ENCODE assay signal across 12 cellular contexts in genomic region chr11:32852142-32852541, GRCh38. TPM values are rescaled to one million over a fixed set of nuclear protein-coding genes. Genes with fewer than 3 reads are reported as not detected.
DNase-seq lines count a peak whose midpoint lies in the region; ATAC-seq and TF ChIP-seq lines count a peak whose summit lies in the region.
"Had no signal": no experiment of that assay in that cellular context is flagged by ENCODE, and none has a peak within 500 bp of the region (broad histone marks: within the 10 kb centered on the region; RNA-seq: fewer than 3 reads in every experiment).

No MANE protein-coding gene starts in this region.

- H3K27ac Mint-ChIP-seq in type B pancreatic cell, result peak overlapping the region; percentile 54
- H3K27ac Mint-ChIP-seq in activated CD4-positive, alpha-beta T cell treated with anti-CD3 and anti-CD28 coated beads, Interleukin-2, amount 10 ng/mL, durations not matched to agents 24 days and 14 days, result no peak overlapping the region
- H3K27ac Mint-ChIP-seq: progenitor cell of endocrine pancreas, T-cell had no signal

- peak; percentile 10 for DNase-seq in HS-5 (ENCODE audit: low read depth)
- peak; percentile 61 for DNase-seq in SIG-M5 treated with dmso at 0.1 percent for 504 hours (lab: John Stamatoyannopoulos, UW; ENCODE audit: unreplicated experiment)
- DNase-seq in fibroblast of villous mesenchyme (ENCODE audit: low read depth), result peak; percentile 36
- DNase-seq in type B pancreatic cell (ENCODE audit: extremely low spot score, unreplicated experiment), result no peak
- no peak for DNase-seq in activated CD4-positive, alpha-beta T cell treated with anti-CD3 and anti-CD28 coated beads, Interleukin-2, amount 10 ng/mL, durations not matched to agents 24 days and 14 days
- DNase-seq in Right ventricle myocardium inferior (ENCODE audit: missing footprints), result no peak
- no peak for DNase-seq in heart right ventricle
- DNase-seq in tibial artery, result no peak
- DNase-seq: NCI-H524 treated with DMSO at 0.1 percent for 48 hours, substantia nigra, T-cell had no signal

- H3K4me3 Mint-ChIP-seq in type B pancreatic cell, result no peak overlapping the region
- H3K4me3 Mint-ChIP-seq in activated CD4-positive, alpha-beta T cell treated with anti-CD3 and anti-CD28 coated beads, Interleukin-2, amount 10 ng/mL, durations not matched to agents 24 days and 14 days, result no peak overlapping the region
- H3K4me3 Mint-ChIP-seq: T-cell had no signal

- intact Hi-C loops in activated CD4-positive, alpha-beta T cell treated with anti-CD3 and anti-CD28 coated beads, Interleukin-2, amount 10 ng/mL, durations not matched to agents 24 days and 14 days (cut with micrococcal nuclease), result no loop called here
- intact Hi-C loops in Right ventricle myocardium inferior (cut with DNase I), result no loop called here
- intact Hi-C loops in heart right ventricle (cut with DNase I), result no loop called here
- intact Hi-C loops in tibial artery (cut with DNase I; ENCODE audit: low total_unique reads), result no loop called here

- H3K4me3 ChIP-seq in fibroblast of villous mesenchyme (ENCODE audit: low read depth, low read length) (no peak overlapping the region), heart right ventricle (no peak overlapping the region), tibial artery (no peak overlapping the region)

- no peaks in the 10 kb centered on the region for H3K27me3 Mint-ChIP-seq in type B pancreatic cell
- H3K27me3 Mint-ChIP-seq in activated CD4-positive, alpha-beta T cell treated with anti-CD3 and anti-CD28 coated beads, Interleukin-2, amount 10 ng/mL, durations not matched to agents 24 days and 14 days, result peaks cover 7% of the 10 kb centered on the region

- H3K36me3 Mint-ChIP-seq in type B pancreatic cell, result peaks cover 7% of the 10 kb centered on the region
- H3K36me3 Mint-ChIP-seq in activated CD4-positive, alpha-beta T cell treated with anti-CD3 and anti-CD28 coated beads, Interleukin-2, amount 10 ng/mL, durations not matched to agents 24 days and 14 days (ENCODE audit: low read depth), result peaks cover 1% of the 10 kb centered on the region
- H3K36me3 Mint-ChIP-seq: T-cell had no signal

- H3K9me3 Mint-ChIP-seq in type B pancreatic cell, result no peaks in the 10 kb centered on the region
- H3K9me3 Mint-ChIP-seq in activated CD4-positive, alpha-beta T cell treated with anti-CD3 and anti-CD28 coated beads, Interleukin-2, amount 10 ng/mL, durations not matched to agents 24 days and 14 days, result no peaks in the 10 kb centered on the region

- 71 to 73% methylated on average over 5 of the region's 5 CpGs for WGBS in heart right ventricle, 2 donors

- H3K4me1 Mint-ChIP-seq in type B pancreatic cell (ENCODE audit: unreplicated experiment), result no peaks in the 10 kb centered on the region
- H3K4me1 Mint-ChIP-seq in activated CD4-positive, alpha-beta T cell treated with anti-CD3 and anti-CD28 coated beads, Interleukin-2, amount 10 ng/mL, durations not matched to agents 24 days and 14 days, result peaks cover 5% of the 10 kb centered on the region

- TF ChIP-seq CTCF in fibroblast of villous mesenchyme (IDR thresholded peaks at IDR 0.05; ENCODE audit: insufficient read depth, low read depth, low read length) (no peak), type B pancreatic cell (conservative IDR thresholded peaks at IDR 0.05) (no peak), heart right ventricle (IDR thresholded peaks at IDR 0.05) (no peak), tibial artery (IDR thresholded peaks at IDR 0.05) (no peak)

- H3K27ac ChIP-seq in heart right ventricle (no peak overlapping the region), tibial artery (no peak overlapping the region)

- H3K36me3 ChIP-seq in heart right ventricle, result no peaks in the 10 kb centered on the region
- no peaks in the 10 kb centered on the region for H3K36me3 ChIP-seq in tibial artery

- peaks cover 0 to 11% (median 0%) of the 10 kb centered on the region in 7 donors for H3K27me3 ChIP-seq in heart right ventricle
- H3K27me3 ChIP-seq in tibial artery, result no peaks in the 10 kb centered on the region

- peaks cover 0 to 10% (median 0%) of the 10 kb centered on the region in 11 donors for H3K9me3 ChIP-seq in heart right ventricle
- no peaks in the 10 kb centered on the region for H3K9me3 ChIP-seq in tibial artery

- peaks cover 0 to 14% (median 0%) of the 10 kb centered on the region in 9 donors for H3K4me1 ChIP-seq in heart right ventricle
- no peaks in the 10 kb centered on the region for H3K4me1 ChIP-seq in tibial artery

- ATAC-seq in Right ventricle myocardium inferior, result no peak
- ATAC-seq in heart right ventricle, result no peak
- ATAC-seq: T-cell had no signal

RNA-seq across cellular contexts. Expression of gene PRRG4, which starts 22.4 kb away (rescaled TPM):
- total RNA-seq in fibroblast of villous mesenchyme (under 0.01 TPM in 2 replicates), type B pancreatic cell (ENCODE audit: low replicate concordance) (6.0 and 18.8 TPM in 2 replicates), Right ventricle myocardium inferior (0.57 TPM), heart right ventricle (1 to 10 TPM in 1 of 10 donors, under 1 TPM in 8, not detected in 1; 0.08 to 1.3 (median 0.32) TPM)
- 0.56 and 0.85 TPM in 2 replicates for total RNA-seq in activated CD4-positive, alpha-beta T cell treated with anti-CD3 and anti-CD28 coated beads, Interleukin-2, amount 10 ng/mL, durations not matched to agents 24 days and 14 days
- under 1 TPM; 0.14 to 0.80 TPM for polyA plus RNA-seq in heart right ventricle

RNA-seq across cellular contexts. Expression of gene QSER1, which starts 40.5 kb away (rescaled TPM):
- 19.0 and 26.8 TPM in 2 replicates for total RNA-seq in fibroblast of villous mesenchyme
- 29.4 and 54.4 TPM in 2 replicates for total RNA-seq in type B pancreatic cell (ENCODE audit: low replicate concordance)
- total RNA-seq in activated CD4-positive, alpha-beta T cell treated with anti-CD3 and anti-CD28 coated beads, Interleukin-2, amount 10 ng/mL, durations not matched to agents 24 days and 14 days, result 18.9 TPM in 2 replicates
- total RNA-seq in Right ventricle myocardium inferior, result 14.9 TPM
- total RNA-seq in heart right ventricle, result 10 to 100 TPM; 14.2 to 23.8 (median 20.4) TPM
- polyA plus RNA-seq in heart right ventricle, result 1 to 10 TPM; 2.5 to 2.7 TPM

RNA-seq across cellular contexts. Expression of gene CCDC73, which starts 57.7 kb away (rescaled TPM):
- not detected in 2 replicates for total RNA-seq in fibroblast of villous mesenchyme
- 0.07 TPM in 1 of 2 replicates, not detected in the other for total RNA-seq in type B pancreatic cell (ENCODE audit: low replicate concordance)
- total RNA-seq in activated CD4-positive, alpha-beta T cell treated with anti-CD3 and anti-CD28 coated beads, Interleukin-2, amount 10 ng/mL, durations not matched to agents 24 days and 14 days, result not detected in 2 replicates
- total RNA-seq in Right ventricle myocardium inferior, result not detected
- not detected for total RNA-seq in heart right ventricle
- under 1 TPM in 1 of 2 donors, not detected in 1; 0.01 TPM for polyA plus RNA-seq in heart right ventricle
- total RNA-seq: progenitor cell of endocrine pancreas, T-cell had no signal

Comparison
In these comparisons a context has a peak if more than half of its experiments do, and no peak if none do; other contexts are left out.
1. DNase-seq: peak in HS-5 (single experiment), SIG-M5 treated with dmso at 0.1 percent for 504 hours (single experiment) and fibroblast of villous mesenchyme (single experiment); none in type B pancreatic cell (single experiment), activated CD4-positive, alpha-beta T cell treated with anti-CD3 and anti-CD28 coated beads, Interleukin-2, amount 10 ng/mL, durations not matched to agents 24 days and 14 days (single experiment), Right ventricle myocardium inferior (single experiment), heart right ventricle (0 of 2) and tibial artery (0 of 2).